13 cellular contexts compared by ENCODE assay signal in the genomic region with DNA sequence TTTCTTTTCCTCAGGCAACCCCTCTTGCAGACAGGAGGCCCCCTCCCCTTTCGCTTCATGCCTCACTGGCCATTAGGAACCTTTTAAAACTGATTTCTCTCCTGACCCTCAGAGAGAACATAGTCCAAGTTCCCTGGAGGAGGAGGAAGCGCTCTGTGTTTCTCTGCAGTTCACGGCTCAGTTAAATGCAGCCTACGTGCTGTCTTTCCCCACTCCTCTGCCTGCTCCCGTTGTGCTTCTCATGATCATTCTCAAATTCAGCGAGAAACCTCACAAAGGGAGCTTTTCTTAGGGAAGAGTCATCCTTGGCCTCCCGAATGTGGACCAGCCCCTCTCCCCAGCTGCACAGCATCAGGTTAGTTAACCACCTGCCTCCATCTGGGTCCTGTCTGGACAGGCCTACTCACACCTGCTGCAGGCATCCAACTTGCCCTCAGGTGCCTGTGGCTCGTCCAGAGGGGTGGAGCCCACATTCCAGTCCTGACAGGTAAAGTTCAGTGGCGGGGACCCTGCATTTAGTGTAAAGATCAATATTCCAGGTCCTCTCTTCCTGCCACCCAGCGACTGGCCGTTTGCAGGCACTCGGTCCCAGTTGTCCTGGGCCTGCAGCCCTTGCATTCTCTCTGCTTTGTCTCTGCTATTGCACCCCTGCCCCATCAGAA. TPM values are rescaled to one million over a fixed set of nuclear protein-coding genes. Genes with fewer than 3 reads are reported as not detected.
DNase-seq lines count a peak whose midpoint lies in the region; ATAC-seq and TF ChIP-seq lines count a peak whose summit lies in the region.
"Had no signal": no experiment of that assay in that cellular context is flagged by ENCODE, and none has a peak within 500 bp of the region (broad histone marks: within the 10 kb centered on the region; RNA-seq: fewer than 3 reads in every experiment).

No MANE protein-coding gene starts in this region.

- peaks cover 3 to 45% (median 34%) of the 10 kb centered on the region in 12 donors for H3K4me1 ChIP-seq in heart left ventricle
- H3K4me1 ChIP-seq in ascending aorta = peaks cover 6 to 38% of the 10 kb centered on the region in 2 donors
- H3K4me1 ChIP-seq in uterus = peaks cover 0 to 22% of the 10 kb centered on the region in 2 donors

- H3K36me3 ChIP-seq in heart left ventricle (peaks cover 0 to 3% (median 0%) of the 10 kb centered on the region in 9 donors), ascending aorta (no peaks in the 10 kb centered on the region), uterus (no peaks in the 10 kb centered on the region)
- H3K36me3 ChIP-seq: adrenal gland had no signal

- TF ChIP-seq POLR2A in heart left ventricle (IDR thresholded peaks at IDR 0.05) (no peak), uterus (IDR thresholded peaks at IDR 0.05) (no peak)

- peak; percentile 49 for DNase-seq in cardiac septum (ENCODE audit: low spot score)
- no peak for DNase-seq in heart left ventricle
- DNase-seq in ascending aorta (ENCODE audit: low spot score in 2 of 2) = no peak
- peak; percentile 76 for DNase-seq in left kidney (ENCODE audit: low read depth, low spot score)
- no peak for DNase-seq in uterus
- DNase-seq in stimulated activated CD4-positive, alpha-beta T cell treated with anti-CD3 and anti-CD28 coated beads, Interleukin-4, amount 100 ng/mL, for 4 hours = no peak
- DNase-seq: adrenal gland, KBM-7 had no signal

- H3K4me3 ChIP-seq in heart left ventricle (no peak overlapping the region), ascending aorta (peak overlapping the region in 1 of 2 donors; percentile 47), uterus (no peak overlapping the region)
- H3K4me3 ChIP-seq: adrenal gland had no signal

- TF ChIP-seq CTCF in heart left ventricle (IDR thresholded peaks at IDR 0.05) = no peak
- no peak for TF ChIP-seq CTCF in ascending aorta (IDR thresholded peaks at IDR 0.05)
- no peak for TF ChIP-seq CTCF in uterus (IDR thresholded peaks at IDR 0.05)

- no peaks in the 10 kb centered on the region for H3K27me3 ChIP-seq in heart left ventricle
- no peaks in the 10 kb centered on the region for H3K27me3 ChIP-seq in ascending aorta
- H3K27me3 ChIP-seq in uterus = no peaks in the 10 kb centered on the region
- H3K27me3 ChIP-seq: adrenal gland had no signal

- intact Hi-C loops in cardiac septum (cut with DNase I) = no loop called here
- intact Hi-C loops in heart left ventricle (cut with DNase I) = no loop called here
- intact Hi-C loops in ascending aorta (cut with DNase I) = no loop called here
- intact Hi-C loops in uterus (cut with DNase I; ENCODE audit: low total_unique reads) = no loop called here

- H3K27ac ChIP-seq in heart left ventricle (peak overlapping the region in 3 of 12 donors; percentile 50 to 73 (median 71)), ascending aorta (peak overlapping the region; percentile 80 to 90), uterus (peak overlapping the region; percentile 69 to 70)

- WGBS in heart left ventricle, 4 donors = 88 to 91% (median 90%) methylated on average over 12 of the region's 12 CpGs

- ATAC-seq in heart left ventricle (no peak), GM19452 (IDR thresholded peaks at IDR 0.05; ENCODE audit: unreplicated experiment) (no peak), GM19023 (IDR thresholded peaks at IDR 0.05; ENCODE audit: unreplicated experiment) (no peak)

- no peaks in the 10 kb centered on the region for H3K9me3 ChIP-seq in heart left ventricle
- no peaks in the 10 kb centered on the region for H3K9me3 ChIP-seq in ascending aorta
- H3K9me3 ChIP-seq in uterus = no peaks in the 10 kb centered on the region
- H3K9me3 ChIP-seq: adrenal gland had no signal

RNA-seq across cellular contexts. Expression of a gene that starts 14.8 kb away (rescaled TPM):
- 104 TPM for total RNA-seq in cardiac septum
- total RNA-seq in heart left ventricle = 100 to 1,000 TPM in 3 of 9 donors, 10 to 100 TPM in 6; 35.7 to 153 (median 57.6) TPM
- polyA plus RNA-seq in heart left ventricle = 10 to 100 TPM; 30.5 to 34.9 TPM
- 112 TPM for total RNA-seq in ascending aorta
- 100 to 1,000 TPM in 3 of 4 donors, 10 to 100 TPM in 1; 98.3 to 153 (median 142) TPM for total RNA-seq in uterus

RNA-seq across cellular contexts. Expression of a gene that starts 21.7 kb away (rescaled TPM):
- total RNA-seq in cardiac septum = 0.92 TPM
- total RNA-seq in heart left ventricle = 1 to 10 TPM in 2 of 9 donors, under 1 TPM in 1, not detected in 6; 0.87 to 1.5 (median 1.2) TPM
- not detected for polyA plus RNA-seq in heart left ventricle
- total RNA-seq in ascending aorta = not detected
- total RNA-seq in uterus = not detected
- total RNA-seq: adrenal gland, Daoy, mucosa of gallbladder, urinary bladder had no signal
- polyA plus RNA-seq: urinary bladder had no signal

Comparison
In these comparisons a context has a peak if more than half of its experiments do, and no peak if none do; other contexts are left out.
1. DNase-seq: peak in cardiac septum (single experiment) and left kidney (single experiment); none in heart left ventricle (0 of 5), ascending aorta (0 of 2), uterus (0 of 2) and stimulated activated CD4-positive, alpha-beta T cell treated with anti-CD3 and anti-CD28 coated beads, Interleukin-4, amount 100 ng/mL, for 4 hours (0 of 2).